ENCODE assay signal across 13 cellular contexts in the genomic region with DNA sequence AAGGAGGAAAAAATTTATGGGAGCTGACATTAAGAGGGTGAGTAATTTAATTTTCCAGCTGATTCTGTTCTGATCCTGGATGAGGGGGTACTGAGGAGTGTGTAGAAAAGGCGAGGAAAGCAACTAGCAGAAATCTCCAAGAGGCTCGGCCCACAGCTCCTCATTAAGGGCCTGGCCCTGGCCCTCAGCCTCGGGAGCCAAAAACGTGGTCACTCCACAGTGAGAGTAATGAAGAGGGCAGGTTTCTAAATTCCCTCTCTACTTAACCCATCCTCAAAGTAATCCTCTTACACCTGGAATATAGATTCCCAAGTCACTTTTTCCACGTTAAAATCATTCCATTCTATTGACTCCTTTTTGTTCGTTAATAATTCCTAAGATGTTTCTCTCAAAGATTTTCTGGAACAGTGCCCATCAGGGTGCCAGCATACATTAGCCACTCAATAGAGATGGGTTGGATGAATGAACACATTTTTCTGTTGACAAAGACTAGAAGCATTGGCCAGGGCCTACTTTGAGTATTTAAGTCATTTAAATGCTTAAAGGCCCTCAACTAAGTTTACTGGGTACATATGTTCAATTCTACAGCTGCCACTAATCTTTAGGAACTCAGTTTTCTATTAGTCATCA. TPM values are rescaled to one million over a fixed set of nuclear protein-coding genes. Genes with fewer than 3 reads are reported as not detected.
DNase-seq lines count a peak whose midpoint lies in the region; ATAC-seq and TF ChIP-seq lines count a peak whose summit lies in the region.
"Had no signal": no experiment of that assay in that cellular context is flagged by ENCODE, and none has a peak within 500 bp of the region (broad histone marks: within the 10 kb centered on the region; RNA-seq: fewer than 3 reads in every experiment).

No MANE protein-coding gene starts in this region.

- no peaks in the 10 kb centered on the region for H4K20me1 ChIP-seq in MM.1S (ENCODE audit: insufficient read depth, low read length)

- no peaks in the 10 kb centered on the region for H3K9me3 Mint-ChIP-seq in WTC11
- H3K9me3 Mint-ChIP-seq: CD8-positive, alpha-beta T cell had no signal

- intact Hi-C loops in heart right ventricle (cut with DNase I), result loop anchor here in 7 of 10 donors (5.0 to 10.0 kb wide), 6 partner anchors 353 to 413 kb away; no protein-coding TSS in a partner anchor

- H3K27ac ChIP-seq in iPS-20b (ENCODE audit: low read length) (no peak overlapping the region), MM.1S (ENCODE audit: low read length) (no peak overlapping the region), heart right ventricle (no peak overlapping the region)
- H3K27ac ChIP-seq: breast epithelium, right lobe of liver had no signal

- no peak overlapping the region for H3K4me2 ChIP-seq in MM.1S (ENCODE audit: low read depth, low read length)

- no peak overlapping the region for H2AFZ ChIP-seq in MM.1S (ENCODE audit: low read length)

- H3K27ac Mint-ChIP-seq in WTC11, result no peak overlapping the region
- H3K27ac Mint-ChIP-seq: CD8-positive, alpha-beta T cell had no signal

- H3F3A ChIP-seq in MM.1S (ENCODE audit: insufficient read depth, low read length), result no peaks in the 10 kb centered on the region

- peak overlapping the region; percentile 82 for H3K4me3 Mint-ChIP-seq in WTC11
- H3K4me3 Mint-ChIP-seq: CD8-positive, alpha-beta T cell had no signal

- H3K36me3 ChIP-seq in iPS-20b (ENCODE audit: insufficient read depth, low read depth, low read length), result no peaks in the 10 kb centered on the region
- H3K36me3 ChIP-seq in MM.1S (replicated peaks; ENCODE audit: insufficient read depth, low read length), result no peaks in the 10 kb centered on the region
- no peaks in the 10 kb centered on the region for H3K36me3 ChIP-seq in heart right ventricle
- H3K36me3 ChIP-seq: breast epithelium, right lobe of liver had no signal

- peak; percentile 30 for DNase-seq in HCEC 1CT
- DNase-seq in WTC11 (ENCODE audit: low spot score), result peak; percentile 13
- peak; percentile 71 for DNase-seq in retina
- no peak for DNase-seq in MM.1S
- DNase-seq in heart right ventricle, result no peak
- no peak for DNase-seq in AG08396 (ENCODE audit: low spot score)
- DNase-seq: activated effector memory CD4-positive, alpha-beta T cell treated with Interleukin-2 at 50 U/mL for 16 hours; CD8-positive, alpha-beta T cell; NCI-H187 treated with DMSO at 0.1 percent for 48 hours; right lobe of liver; T-helper 1 cell had no signal

- CTCF ChIA-PET in WTC11 (lab: Charles Lee), result interaction anchor here (5.8 kb wide), 1 partner anchor 352 kb away, joined by 106 read pairs; no protein-coding TSS in a partner anchor

- H3K4me3 ChIP-seq in iPS-20b (ENCODE audit: low read length), result peak overlapping the region; percentile 98
- no peak overlapping the region for H3K4me3 ChIP-seq in MM.1S (ENCODE audit: low read length)
- no peak overlapping the region for H3K4me3 ChIP-seq in heart right ventricle
- H3K4me3 ChIP-seq: right lobe of liver had no signal

- WGBS in heart right ventricle, 2 donors, result 68 to 70% methylated on average over 6 of the region's 6 CpGs

- no peaks in the 10 kb centered on the region for H3K79me2 ChIP-seq in MM.1S (ENCODE audit: low read length)

- H3K9ac ChIP-seq in iPS-20b (ENCODE audit: low read depth, low read length) (peak overlapping the region; percentile 81; the same call in 1 of the 2 replicates), MM.1S (ENCODE audit: low read length) (no peak overlapping the region)

- H3K4me1 ChIP-seq in iPS-20b (ENCODE audit: insufficient read depth, low read length) (peaks cover 11% of the 10 kb centered on the region), MM.1S (ENCODE audit: low read length) (no peaks in the 10 kb centered on the region), heart right ventricle (peaks cover 3 to 20% (median 11%) of the 10 kb centered on the region in 9 donors)
- H3K4me1 ChIP-seq: breast epithelium had no signal

- no peaks in the 10 kb centered on the region for H3K36me3 Mint-ChIP-seq in WTC11
- H3K36me3 Mint-ChIP-seq: CD8-positive, alpha-beta T cell had no signal

- TF ChIP-seq CTCF in WTC11 (IDR thresholded peaks at IDR 0.05) (no peak), MM.1S (IDR thresholded peaks at IDR 0.05; ENCODE audit: low read length) (no peak), heart right ventricle (IDR thresholded peaks at IDR 0.05) (no peak)

- POLR2A ChIA-PET in WTC11 (lab: Charles Lee), result no interaction called here

- H3K27me3 Mint-ChIP-seq in WTC11 (ENCODE audit: low read depth), result peaks cover 6% of the 10 kb centered on the region

- peaks cover 24% of the 10 kb centered on the region for H3K4me1 Mint-ChIP-seq in WTC11

- H3K27me3 ChIP-seq in iPS-20b (ENCODE audit: insufficient read depth, low read length) (peaks cover 12% of the 10 kb centered on the region), MM.1S (replicated peaks; ENCODE audit: insufficient read depth, low read length) (no peaks in the 10 kb centered on the region), heart right ventricle (peaks cover 0 to 35% (median 19%) of the 10 kb centered on the region in 7 donors)
- H3K27me3 ChIP-seq: right lobe of liver had no signal

- H3K9me3 ChIP-seq in iPS-20b (ENCODE audit: insufficient read depth, low read depth, low read length), result no peaks in the 10 kb centered on the region
- H3K9me3 ChIP-seq in MM.1S (replicated peaks; ENCODE audit: insufficient read depth, low read length), result no peaks in the 10 kb centered on the region
- H3K9me3 ChIP-seq in heart right ventricle, result no peaks in the 10 kb centered on the region
- H3K9me3 ChIP-seq: breast epithelium, right lobe of liver had no signal

- H3K9me2 ChIP-seq in MM.1S (replicated peaks; ENCODE audit: insufficient read depth, low read length), result no peaks in the 10 kb centered on the region

- ATAC-seq in WTC11, result peak; percentile 3; the same call in 1 of the 2 replicates
- no peak for ATAC-seq in heart right ventricle
- ATAC-seq: CD8-positive, alpha-beta T cell had no signal

TF ChIP-seq in WTC11, 78 proteins besides CTCF, POLR2A, EP300 and RAD21:
- TF ChIP-seq CREM (CRISPR knock-in tag; IDR thresholded peaks at IDR 0.05) (no peak), ZNF423 (CRISPR knock-in tag; IDR thresholded peaks at IDR 0.05) (no peak), NFYB (CRISPR knock-in tag; conservative IDR thresholded peaks at IDR 0.05; ENCODE audit: low read depth) (no peak), SP1 (CRISPR knock-in tag; conservative IDR thresholded peaks at IDR 0.05) (no peak), GABPB1 (CRISPR knock-in tag; IDR thresholded peaks at IDR 0.05) (no peak)
- TF ChIP-seq, protein P1, sequence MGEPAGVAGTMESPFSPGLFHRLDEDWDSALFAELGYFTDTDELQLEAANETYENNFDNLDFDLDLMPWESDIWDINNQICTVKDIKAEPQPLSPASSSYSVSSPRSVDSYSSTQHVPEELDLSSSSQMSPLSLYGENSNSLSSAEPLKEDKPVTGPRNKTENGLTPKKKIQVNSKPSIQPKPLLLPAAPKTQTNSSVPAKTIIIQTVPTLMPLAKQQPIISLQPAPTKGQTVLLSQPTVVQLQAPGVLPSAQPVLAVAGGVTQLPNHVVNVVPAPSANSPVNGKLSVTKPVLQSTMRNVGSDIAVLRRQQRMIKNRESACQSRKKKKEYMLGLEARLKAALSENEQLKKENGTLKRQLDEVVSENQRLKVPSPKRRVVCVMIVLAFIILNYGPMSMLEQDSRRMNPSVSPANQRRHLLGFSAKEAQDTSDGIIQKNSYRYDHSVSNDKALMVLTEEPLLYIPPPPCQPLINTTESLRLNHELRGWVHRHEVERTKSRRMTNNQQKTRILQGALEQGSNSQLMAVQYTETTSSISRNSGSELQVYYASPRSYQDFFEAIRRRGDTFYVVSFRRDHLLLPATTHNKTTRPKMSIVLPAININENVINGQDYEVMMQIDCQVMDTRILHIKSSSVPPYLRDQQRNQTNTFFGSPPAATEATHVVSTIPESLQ (CRISPR knock-in tag; IDR thresholded peaks at IDR 0.05), result no peak
- TF ChIP-seq, protein P2, sequence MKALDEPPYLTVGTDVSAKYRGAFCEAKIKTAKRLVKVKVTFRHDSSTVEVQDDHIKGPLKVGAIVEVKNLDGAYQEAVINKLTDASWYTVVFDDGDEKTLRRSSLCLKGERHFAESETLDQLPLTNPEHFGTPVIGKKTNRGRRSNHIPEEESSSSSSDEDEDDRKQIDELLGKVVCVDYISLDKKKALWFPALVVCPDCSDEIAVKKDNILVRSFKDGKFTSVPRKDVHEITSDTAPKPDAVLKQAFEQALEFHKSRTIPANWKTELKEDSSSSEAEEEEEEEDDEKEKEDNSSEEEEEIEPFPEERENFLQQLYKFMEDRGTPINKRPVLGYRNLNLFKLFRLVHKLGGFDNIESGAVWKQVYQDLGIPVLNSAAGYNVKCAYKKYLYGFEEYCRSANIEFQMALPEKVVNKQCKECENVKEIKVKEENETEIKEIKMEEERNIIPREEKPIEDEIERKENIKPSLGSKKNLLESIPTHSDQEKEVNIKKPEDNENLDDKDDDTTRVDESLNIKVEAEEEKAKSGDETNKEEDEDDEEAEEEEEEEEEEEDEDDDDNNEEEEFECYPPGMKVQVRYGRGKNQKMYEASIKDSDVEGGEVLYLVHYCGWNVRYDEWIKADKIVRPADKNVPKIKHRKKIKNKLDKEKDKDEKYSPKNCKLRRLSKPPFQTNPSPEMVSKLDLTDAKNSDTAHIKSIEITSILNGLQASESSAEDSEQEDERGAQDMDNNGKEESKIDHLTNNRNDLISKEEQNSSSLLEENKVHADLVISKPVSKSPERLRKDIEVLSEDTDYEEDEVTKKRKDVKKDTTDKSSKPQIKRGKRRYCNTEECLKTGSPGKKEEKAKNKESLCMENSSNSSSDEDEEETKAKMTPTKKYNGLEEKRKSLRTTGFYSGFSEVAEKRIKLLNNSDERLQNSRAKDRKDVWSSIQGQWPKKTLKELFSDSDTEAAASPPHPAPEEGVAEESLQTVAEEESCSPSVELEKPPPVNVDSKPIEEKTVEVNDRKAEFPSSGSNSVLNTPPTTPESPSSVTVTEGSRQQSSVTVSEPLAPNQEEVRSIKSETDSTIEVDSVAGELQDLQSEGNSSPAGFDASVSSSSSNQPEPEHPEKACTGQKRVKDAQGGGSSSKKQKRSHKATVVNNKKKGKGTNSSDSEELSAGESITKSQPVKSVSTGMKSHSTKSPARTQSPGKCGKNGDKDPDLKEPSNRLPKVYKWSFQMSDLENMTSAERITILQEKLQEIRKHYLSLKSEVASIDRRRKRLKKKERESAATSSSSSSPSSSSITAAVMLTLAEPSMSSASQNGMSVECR (CRISPR knock-in tag; IDR thresholded peaks at IDR 0.05; ENCODE audit: borderline replicate concordance), result no peak

RNA-seq across cellular contexts. Expression of a gene that starts 1.1 kb away (rescaled TPM):
- total RNA-seq in WTC11 (2021), result 13.1 to 15.4 TPM (median 13.3 TPM) in 3 replicates
- total RNA-seq in heart right ventricle, result under 1 TPM in 3 of 10 donors, not detected in 7; 0.12 to 0.15 (median 0.13) TPM
- not detected for polyA plus RNA-seq in heart right ventricle
- total RNA-seq: CD8-positive, alpha-beta T cell had no signal

Comparison
In these comparisons a context has a peak if more than half of its experiments do, and no peak if none do; other contexts are left out.
1. DNase-seq: peak in HCEC 1CT (single experiment), WTC11 (single experiment) and retina (single experiment); none in MM.1S (single experiment), heart right ventricle (0 of 2) and AG08396 (single experiment).
2. RNA of a gene that starts 1.1 kb away (total RNA-seq): 13.1 to 15.4 TPM in WTC11; 0.12 to 0.15 TPM in heart right ventricle; every median in the first group is over 10 times any median in the second.